In genomic region chr1:36515315-36516138, GRCh38 we compare ENCODE assay signal across 9 cellular contexts. TPM values are rescaled to one million over a fixed set of nuclear protein-coding genes. Genes with fewer than 3 reads are reported as not detected.
"Had no signal": no experiment of that assay in that cellular context is flagged by ENCODE, and none has a peak within 500 bp of the region (broad histone marks: within the 10 kb centered on the region; RNA-seq: fewer than 3 reads in every experiment).

No MANE protein-coding gene starts in this region.

- H3K4me1 ChIP-seq: ascending aorta, esophagus muscularis mucosa, testis, vagina had no signal

- H3K4me3 ChIP-seq: ascending aorta, dorsolateral prefrontal cortex, esophagus muscularis mucosa, testis, vagina had no signal

- H3K9me3 Mint-ChIP-seq: activated naive CD4-positive, alpha-beta T cell treated with anti-CD3 and anti-CD28 coated beads, Interleukin-2, amount 50 U/mL, for 24 hours; effector memory CD8-positive, alpha-beta T cell; nephron had no signal

- H3K9me3 ChIP-seq: ascending aorta, esophagus muscularis mucosa, testis, vagina had no signal

- H3K27ac Mint-ChIP-seq: activated naive CD4-positive, alpha-beta T cell treated with anti-CD3 and anti-CD28 coated beads, Interleukin-2, amount 50 U/mL, for 24 hours; effector memory CD8-positive, alpha-beta T cell; nephron had no signal

- H3K36me3 ChIP-seq: ascending aorta, esophagus muscularis mucosa, vagina had no signal

- ATAC-seq: effector memory CD8-positive, alpha-beta T cell had no signal

- H3K27me3 Mint-ChIP-seq: activated naive CD4-positive, alpha-beta T cell treated with anti-CD3 and anti-CD28 coated beads, Interleukin-2, amount 50 U/mL, for 24 hours had no signal

- H3K27ac ChIP-seq: ascending aorta, dorsolateral prefrontal cortex, esophagus muscularis mucosa, testis, vagina had no signal

- H3K4me1 Mint-ChIP-seq: activated naive CD4-positive, alpha-beta T cell treated with anti-CD3 and anti-CD28 coated beads, Interleukin-2, amount 50 U/mL, for 24 hours had no signal

- H3K4me3 Mint-ChIP-seq: activated naive CD4-positive, alpha-beta T cell treated with anti-CD3 and anti-CD28 coated beads, Interleukin-2, amount 50 U/mL, for 24 hours; effector memory CD8-positive, alpha-beta T cell; nephron had no signal

- H3K36me3 Mint-ChIP-seq: activated naive CD4-positive, alpha-beta T cell treated with anti-CD3 and anti-CD28 coated beads, Interleukin-2, amount 50 U/mL, for 24 hours had no signal

- H3K27me3 ChIP-seq: ascending aorta, testis, vagina had no signal

RNA-seq across cellular contexts. Expression of gene CSF3R, which starts 32.8 kb away (rescaled TPM):
- total RNA-seq: myocyte had no signal
